ENCODE assay signal across 26 cellular contexts in the genomic region with DNA sequence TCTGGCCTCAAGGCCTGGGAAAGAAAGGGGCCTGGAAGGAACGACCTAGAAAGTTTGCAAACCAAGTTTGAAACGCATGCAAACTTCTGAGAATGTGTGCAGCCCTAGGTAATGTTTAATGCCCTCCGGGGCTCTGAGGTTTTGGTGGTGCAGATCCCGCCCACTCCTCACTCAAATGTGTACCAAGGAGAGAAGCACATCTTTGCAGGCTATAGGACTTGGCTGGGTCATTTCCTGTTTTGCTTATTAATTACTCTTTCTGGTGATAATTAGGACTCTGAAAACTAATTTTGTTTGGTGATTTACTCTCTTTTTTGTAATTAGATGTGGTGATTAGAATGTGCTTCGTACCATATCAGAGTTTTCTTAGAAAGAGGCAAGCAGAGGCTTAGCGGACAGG.
"Had no signal": no experiment of that assay in that cellular context is flagged by ENCODE, and none has a peak within 500 bp of the region (broad histone marks: within the 10 kb centered on the region; RNA-seq: fewer than 3 reads in every experiment).

No MANE protein-coding gene starts in this region.

- DNase-seq: activated CD4-positive, alpha-beta memory T cell treated with anti-CD3 and anti-CD28 coated beads for 36 hours; activated CD4-positive, alpha-beta T cell treated with anti-CD3 and anti-CD28 coated beads for 4 hours; activated CD8-positive, alpha-beta memory T cell treated with anti-CD3 and anti-CD28 coated beads, Interleukin-2, amount 50 U/mL, for 4 hours; activated effector memory CD4-positive, alpha-beta T cell treated with anti-CD3 and anti-CD28 coated beads, Interleukin-2, amount 50 U/mL, for 16 hours; activated naive CD4-positive, alpha-beta T cell treated with anti-CD3 and anti-CD28 coated beads, Interleukin-2, amount 10 ng/mL, durations not matched to agents 7 days and 5 days; activated naive CD8-positive, alpha-beta T cell treated with anti-CD3 and anti-CD28 coated beads, Interleukin-2, amount 10 ng/mL, durations not matched to agents 7 days and 5 days; activated T-cell treated with anti-CD3 and anti-CD28 coated beads, Interleukin-2, amount 50 U/mL, for 1 hour; cerebellar nuclear complex; colonic mucosa; dorsolateral prefrontal cortex; effector memory CD4-positive, alpha-beta T cell; left colon; midbrain; naive thymus-derived CD4-positive, alpha-beta T cell; ovary; retina; sigmoid colon; small intestine; stimulated activated CD4-positive, alpha-beta T cell treated with anti-CD3 and anti-CD28 coated beads, Interleukin-1b, Interleukin-23, amount 100 ng/mL, for 48 hours; stimulated activated CD4-positive, alpha-beta T cell treated with anti-CD3 and anti-CD28 coated beads, Interleukin-4, amount 100 ng/mL, for 4 hours; stimulated activated CD8-positive, alpha-beta memory T cell treated with anti-CD3 and anti-CD28 coated beads, Interleukin-4, amount 100 ng/mL, for 48 hours; stimulated activated naive CD8-positive, alpha-beta T cell treated with anti-CD3 and anti-CD28 coated beads, Interleukin-15, amount 100 ng/mL, for 72 hours; substantia nigra; upper lobe of left lung had no signal

- ATAC-seq: gastroesophageal sphincter; left colon; naive thymus-derived CD4-positive, alpha-beta T cell; stimulated activated memory B cell treated with anti-CD40 and anti-IgM and Interleukin-4, amounts not matched to agents 10 μg/mL and 1 μg/mL and 100 μg/mL, for 72 hours; stimulated activated naive CD8-positive, alpha-beta T cell treated with anti-CD3 and anti-CD28 coated beads, Interleukin-15, amount 100 ng/mL, for 72 hours had no signal
